Comparison of ENCODE assay signal across 9 cellular contexts in the genomic region with DNA sequence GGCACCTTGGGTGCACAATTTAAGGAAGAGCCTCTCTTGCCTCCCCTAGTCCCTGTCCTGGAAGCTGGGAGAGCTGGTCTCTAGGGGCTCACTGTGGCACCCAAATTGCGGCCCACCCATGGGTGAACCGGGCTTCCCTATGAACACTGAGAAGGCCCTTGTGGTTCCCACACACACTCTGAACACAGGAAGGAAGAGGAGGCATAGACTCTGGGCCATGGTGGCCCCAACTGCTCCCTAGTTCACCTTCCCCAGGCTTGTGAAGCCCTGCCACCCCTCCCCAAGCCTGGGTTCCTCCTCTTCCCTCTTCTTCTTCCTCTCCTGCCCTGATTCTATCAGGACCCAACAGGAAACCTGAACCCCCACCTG. TPM values are rescaled to one million over a fixed set of nuclear protein-coding genes. Genes with fewer than 3 reads are reported as not detected.
A peak's percentile ranks its signal among the peaks of the same experiment; 100 is the strongest.
DNase-seq lines count a peak whose midpoint lies in the region; ATAC-seq, FAIRE-seq and TF ChIP-seq lines count a peak whose summit lies in the region.
"Had no signal": no experiment of that assay in that cellular context is flagged by ENCODE, and none has a peak within 500 bp of the region (broad histone marks: within the 10 kb centered on the region; RNA-seq: fewer than 3 reads in every experiment).

No MANE protein-coding gene starts in this region.

- CTCF ChIA-PET in K562 (lab: Yijun Ruan, JAX; ENCODE audit: low intra/inter-chr PET ratio) = no interaction called here

- no peak overlapping the region for H2AFZ ChIP-seq in K562 (ENCODE audit: low read depth, low read length)
- H2AFZ ChIP-seq in neuronal stem cell (ENCODE audit: low read length) = no peak overlapping the region

- no peaks in the 10 kb centered on the region for H3K9me1 ChIP-seq in K562 (ENCODE audit: control insufficient read depth, insufficient read depth, low read length)

- H2BK120ac ChIP-seq in neuronal stem cell (ENCODE audit: low read depth, low read length) = no peak overlapping the region

- no peak for TF ChIP-seq RAD21 in K562 (CRISPR knock-in tag; conservative IDR thresholded peaks at IDR 0.05 in 1 of 2, IDR thresholded peaks at IDR 0.05 in 1 of 2)

- no peak for FAIRE-seq in K562 (lab: Jason Lieb, UNC)

- peak overlapping the region; percentile 83 to 100 (median 94) for H3K4me2 ChIP-seq in BLaER1 treated with 17β-estradiol and CSF1 and Interleukin-3, amounts not matched to agents 10 nM and 100 nM
- H3K4me2 ChIP-seq in K562 (ENCODE audit: insufficient read depth, low read length) (peak overlapping the region; percentile 37; the same call in 1 of the 2 replicates), neuronal stem cell (ENCODE audit: insufficient read depth, low read length, poor library complexity, severe bottlenecking) (no peak overlapping the region)

- peak overlapping the region in 6 of 10 experiments; percentile 1 to 44 (median 32); a peak in 8 of 20 replicates for H3K4me3 ChIP-seq in BLaER1 treated with 17β-estradiol and CSF1 and Interleukin-3, amounts not matched to agents 10 nM and 100 nM
- H3K4me3 ChIP-seq in K562 (no peak overlapping the region), neuronal stem cell (ENCODE audit: low read length in 2 of 2) (no peak overlapping the region), lower lobe of right lung (no peak overlapping the region)

- no peak for TF ChIP-seq EP300 in K562 (IDR thresholded peaks at IDR 0.05; ENCODE audit: low read length)

- peaks cover 71 to 94% (median 86%) of the 10 kb centered on the region in 11 experiments for H4K20me1 ChIP-seq in BLaER1 treated with 17β-estradiol and CSF1 and Interleukin-3, amounts not matched to agents 10 nM and 100 nM
- H4K20me1 ChIP-seq in K562 (replicated peaks; ENCODE audit: control insufficient read depth, insufficient read depth, low read length) = peaks cover 30% of the 10 kb centered on the region; the same call in 1 of the 2 replicates

- peaks cover 35 to 65% (median 56%) of the 10 kb centered on the region in 11 experiments; a peak in 21 of 22 replicates for H3K36me3 ChIP-seq in BLaER1 treated with 17β-estradiol and CSF1 and Interleukin-3, amounts not matched to agents 10 nM and 100 nM
- H3K36me3 ChIP-seq in KOPT-K1 (ENCODE audit: insufficient read depth, low read length) = peaks cover 26% of the 10 kb centered on the region
- peaks cover 67% of the 10 kb centered on the region; the same call in 2 of the 3 replicates for H3K36me3 ChIP-seq in K562 (ENCODE audit: control insufficient read depth, insufficient read depth, low read length)
- peaks cover 0 to 2% of the 10 kb centered on the region in 2 donors for H3K36me3 ChIP-seq in neuronal stem cell (replicated peaks in 1 of 2; ENCODE audit: control insufficient read depth in 2 of 2, insufficient read depth in 2 of 2, low read length in 2 of 2)
- no peaks in the 10 kb centered on the region for H3K36me3 ChIP-seq in lower lobe of right lung

- peaks cover 94% of the 10 kb centered on the region for H3K79me2 ChIP-seq in K562 (ENCODE audit: control insufficient read depth, insufficient read depth, low read length)

- peaks cover 35% of the 10 kb centered on the region for H3K79me1 ChIP-seq in neuronal stem cell (ENCODE audit: low read depth, low read length)

- ATAC-seq in K562 (no peak), lower lobe of right lung (no peak), HG02885 (IDR thresholded peaks at IDR 0.05; ENCODE audit: poor library complexity, unreplicated experiment) (no peak)

- H4K8ac ChIP-seq in neuronal stem cell (ENCODE audit: low read depth, low read length) = no peak overlapping the region

- no peak overlapping the region for H3K23ac ChIP-seq in neuronal stem cell (ENCODE audit: low read depth, low read length, poor library complexity)

- TF ChIP-seq CTCF in K562 (IDR thresholded peaks at IDR 0.05 in 2 of 3, conservative IDR thresholded peaks at IDR 0.05 in 1 of 3; ENCODE audit: insufficient read depth in 2 of 3, low read depth in 1 of 3, low read length in 3 of 3) (no peak), lower lobe of right lung (IDR thresholded peaks at IDR 0.05) (no peak)

- H4K91ac ChIP-seq in neuronal stem cell (ENCODE audit: low read depth, low read length, poor library complexity) = no peak overlapping the region

- no peaks in the 10 kb centered on the region for H3K27me3 ChIP-seq in BLaER1 treated with 17β-estradiol and CSF1 and Interleukin-3, amounts not matched to agents 10 nM and 100 nM
- H3K27me3 ChIP-seq in K562 (ENCODE audit: control insufficient read depth in 2 of 2, insufficient read depth in 2 of 2, low read length in 2 of 2) (no peaks in the 10 kb centered on the region), neuronal stem cell (ENCODE audit: control insufficient read depth in 3 of 3, insufficient read depth in 3 of 3, low read depth in 1 of 3, low read length in 3 of 3) (no peaks in the 10 kb centered on the region), lower lobe of right lung (ENCODE audit: low read depth) (no peaks in the 10 kb centered on the region)

- peak overlapping the region; percentile 41 for H2AK5ac ChIP-seq in neuronal stem cell (ENCODE audit: low read depth, low read length)

- POLR2A ChIA-PET in K562 (lab: Yijun Ruan, JAX) = interaction anchor here (0.6 to 6.0 kb wide), 6 partner anchors 8 to 350 kb away, joined by 3 to 102 read pairs (median 4); a partner anchor contains a TSS

- no peaks in the 10 kb centered on the region for H3K9me3 ChIP-seq in BLaER1 treated with 17β-estradiol and CSF1 and Interleukin-3, amounts not matched to agents 10 nM and 100 nM (replicated peaks in 1 of 11)
- H3K9me3 ChIP-seq in KOPT-K1 (ENCODE audit: insufficient read depth, low read length, poor library complexity, severe bottlenecking) (no peaks in the 10 kb centered on the region), K562 (replicated peaks; ENCODE audit: control insufficient read depth, insufficient read depth, low read depth, low read length) (no peaks in the 10 kb centered on the region), neuronal stem cell (replicated peaks in 1 of 2; ENCODE audit: control insufficient read depth in 2 of 2, insufficient read depth in 1 of 2, low read depth in 1 of 2, low read length in 2 of 2) (no peaks in the 10 kb centered on the region), lower lobe of right lung (no peaks in the 10 kb centered on the region)

- H3K4me1 ChIP-seq in BLaER1 treated with 17β-estradiol and CSF1 and Interleukin-3, amounts not matched to agents 10 nM and 100 nM = peaks cover 93 to 97% (median 95%) of the 10 kb centered on the region in 10 experiments
- peaks cover 63 to 71% of the 10 kb centered on the region in 2 experiments for H3K4me1 ChIP-seq in K562 (replicated peaks in 1 of 2; ENCODE audit: control insufficient read depth in 2 of 2, insufficient read depth in 2 of 2, low read length in 2 of 2)
- peaks cover 40 to 49% of the 10 kb centered on the region in 2 donors for H3K4me1 ChIP-seq in neuronal stem cell (ENCODE audit: control insufficient read depth in 2 of 2, insufficient read depth in 1 of 2, low read depth in 1 of 2, low read length in 2 of 2)
- peaks cover 70% of the 10 kb centered on the region for H3K4me1 ChIP-seq in lower lobe of right lung

- peak overlapping the region; percentile 22 to 95 (median 84); a peak in 18 of 22 replicates for H3K9ac ChIP-seq in BLaER1 treated with 17β-estradiol and CSF1 and Interleukin-3, amounts not matched to agents 10 nM and 100 nM
- H3K9ac ChIP-seq in K562 (ENCODE audit: insufficient read depth in 1 of 2, low read depth in 2 of 2, low read length in 2 of 2) (peak overlapping the region; percentile 26 to 41; a peak in 2 of 4 replicates), neuronal stem cell (ENCODE audit: low read depth, low read length, poor library complexity) (no peak overlapping the region)

- H3K4ac ChIP-seq in neuronal stem cell (ENCODE audit: low read length) = no peak overlapping the region

- peak overlapping the region; percentile 5 for H2BK15ac ChIP-seq in neuronal stem cell (ENCODE audit: low read length)

- in situ Hi-C loops in K562 (cut with MboI) = no loop called here

- no peak overlapping the region for H2BK5ac ChIP-seq in neuronal stem cell (ENCODE audit: low read length)

- no TSS peak for BruUV-seq in K562 (replicated peaks; lab: Mats Ljungman, UMichigan)

- peak overlapping the region; percentile 46 for H3K18ac ChIP-seq in neuronal stem cell (ENCODE audit: low read length)

- 75% methylated on average over 2 of the region's 2 CpGs for WGBS in K562 (ENCODE audit: insufficient coverage, low coverage, missing lambda C conversion rate)
- WGBS in neuronal stem cell (ENCODE audit: extremely low coverage in 2 of 2, insufficient read length in 2 of 2, insufficient replicate concordance in 1 of 2), 2 donors = no CpG with 5 or more reads among the region's 2 CpGs

- H3K14ac ChIP-seq in neuronal stem cell (ENCODE audit: low read length) = no peak overlapping the region

- no peak overlapping the region for H2BK12ac ChIP-seq in neuronal stem cell (ENCODE audit: low read length)

- H3K27ac ChIP-seq in BLaER1 treated with 17β-estradiol and CSF1 and Interleukin-3, amounts not matched to agents 10 nM and 100 nM = peak overlapping the region; percentile 10 to 98 (median 94); a peak in 21 of 22 replicates
- H3K27ac ChIP-seq in KOPT-K1 (ENCODE audit: low read depth, low read length, poor library complexity, severe bottlenecking) = peak overlapping the region; percentile 98
- H3K27ac ChIP-seq in K562 (ENCODE audit: extremely low read depth, low read depth, low read length) = peak overlapping the region; percentile 99; the same call in 2 of the 3 replicates
- no peak overlapping the region for H3K27ac ChIP-seq in neuronal stem cell (replicated peaks; ENCODE audit: low read length)
- H3K27ac ChIP-seq in lower lobe of right lung = no peak overlapping the region

- DNase-seq in K562 (ENCODE audit: extremely low read depth in 1 of 4, low spot score in 3 of 4) = no peak
- no peak for DNase-seq in neuronal stem cell (ENCODE audit: low spot score)
- no peak for DNase-seq in lower lobe of right lung
- DNase-seq in T-helper 9 cell = no peak
- no peak for DNase-seq in DMS53 (lab: John Stamatoyannopoulos, UW)
- DNase-seq: NCI-H1105 had no signal

- intact Hi-C loops in K562 (cut with micrococcal nuclease) (loop anchor here (10.0 kb wide), 1 partner anchor 142 kb away; a partner anchor contains a TSS), lower lobe of right lung (cut with DNase I) (no loop called here)

- no peak for TF ChIP-seq POLR2A in K562 (conservative IDR thresholded peaks at IDR 0.05)

RNA-seq across cellular contexts. Expression of a gene that starts 10.5 kb away (rescaled TPM):
- total RNA-seq in K562 (2011; cell fraction: chromatin; rRNA removed; ENCODE audit: low replicate concordance) = 392 and 1,233 TPM in 2 replicates
- 729 and 820 TPM in 2 replicates for total RNA-seq in K562 (2011; cell fraction: nucleolus; rRNA removed)
- 484 and 520 TPM in 2 replicates for total RNA-seq in K562 (2011; cell fraction: nucleoplasm; rRNA removed)
- total RNA-seq in K562 (2014; rRNA removed) (69.4 and 80.7 TPM in 2 replicates), K562 (2014; rRNA removed; fragmentation: Illumina TruSeq; extraction: Trizol) (28.6 and 31.2 TPM in 2 replicates), K562 (2015; rRNA removed; fragmentation: Illumina TruSeq; extraction: Trizol) (69.5 and 69.7 TPM in 2 replicates), K562 (2021) (134 and 169 TPM in 2 replicates), lower lobe of right lung (77.2 TPM)
- polyA plus RNA-seq in K562 (2011; rRNA removed) (35.6 and 140 TPM in 2 replicates), K562 (2014; fragmentation: Illumina TruSeq; extraction: Trizol) (98.4 and 117 TPM in 2 replicates), K562 (2014; fragmentation: Nextera tagmentation; extraction: Ambion mirVana) (1 to 10 TPM; 1.6 to 1.7 TPM), K562 (2014; rRNA removed) (90.3 and 91.1 TPM in 2 replicates)
- 54.3 and 84.0 TPM in 2 replicates for polyA plus RNA-seq in K562 (2011; cell fraction: cytosol; rRNA removed)
- polyA plus RNA-seq in K562 (2011; cell fraction: nucleus; rRNA removed) = 590 and 682 TPM in 2 replicates
- polyA plus RNA-seq in K562 (2012) = 162 and 169 TPM in 2 replicates
- polyA minus RNA-seq in K562 (2011; rRNA and poly(A)+ RNA removed) = 33.6 and 42.1 TPM in 2 replicates
- polyA minus RNA-seq in K562 (2011; cell fraction: cytosol; rRNA and poly(A)+ RNA removed) = 133 and 177 TPM in 2 replicates
- polyA minus RNA-seq in K562 (2011; cell fraction: nucleus; rRNA and poly(A)+ RNA removed) = 150 and 229 TPM in 2 replicates
- polyA plus RNA-seq in neuronal stem cell (2013, experiment 1 of 2) = 57.8 TPM
- 61.7 TPM for polyA plus RNA-seq in neuronal stem cell (2013, experiment 2 of 2)

Comparison
In these comparisons a context has a peak if more than half of its experiments do, and no peak if none do; other contexts are left out.
1. H3K27ac ChIP-seq: peak in BLaER1 treated with 17β-estradiol and CSF1 and Interleukin-3, amounts not matched to agents 10 nM and 100 nM (11 of 11), KOPT-K1 (single experiment) and K562 (single experiment); none in neuronal stem cell (single experiment) and lower lobe of right lung (single experiment).
2. H3K4me3 ChIP-seq: peak in BLaER1 treated with 17β-estradiol and CSF1 and Interleukin-3, amounts not matched to agents 10 nM and 100 nM (6 of 10); none in K562 (single experiment), neuronal stem cell (0 of 2) and lower lobe of right lung (single experiment).